In genomic region chr1:3377604-3378279, GRCh38 we compare ENCODE assay signal across 17 cellular contexts.
DNase-seq lines count a peak whose midpoint lies in the region; ATAC-seq, FAIRE-seq and TF ChIP-seq lines count a peak whose summit lies in the region.
"Had no signal": no experiment of that assay in that cellular context is flagged by ENCODE, and none has a peak within 500 bp of the region (broad histone marks: within the 10 kb centered on the region; RNA-seq: fewer than 3 reads in every experiment).

No MANE protein-coding gene starts in this region.

- H3K9ac ChIP-seq in HepG2 (ENCODE audit: insufficient read depth, low read depth, low read length) (no peak overlapping the region), K562 (ENCODE audit: insufficient read depth in 1 of 2, low read depth in 2 of 2, low read length in 2 of 2) (no peak overlapping the region)

- H3K9me1 ChIP-seq in K562 (ENCODE audit: control insufficient read depth, insufficient read depth, low read length) = no peaks in the 10 kb centered on the region

- H3K4me2 ChIP-seq in HepG2 (ENCODE audit: low read depth, low read length) (no peak overlapping the region), K562 (ENCODE audit: insufficient read depth, low read length) (no peak overlapping the region)

- no peak for TF ChIP-seq POLR2A in HepG2 (IDR thresholded peaks at IDR 0.05; ENCODE audit: insufficient read depth in 1 of 2, low read depth in 2 of 2, low read length in 2 of 2)
- TF ChIP-seq POLR2A in right lobe of liver (IDR thresholded peaks at IDR 0.05) = no peak
- no peak for TF ChIP-seq POLR2A in K562 (conservative IDR thresholded peaks at IDR 0.05)

- H4K20me1 ChIP-seq in HepG2 (ENCODE audit: insufficient read depth, low read length) = no peaks in the 10 kb centered on the region
- peaks cover 10% of the 10 kb centered on the region; the same call in 1 of the 2 replicates for H4K20me1 ChIP-seq in K562 (replicated peaks; ENCODE audit: control insufficient read depth, insufficient read depth, low read length)

- WGBS in HepG2 (ENCODE audit: low lambda C conversion rate) = 56% methylated on average over 3 of the region's 24 CpGs
- WGBS in right lobe of liver (ENCODE audit: insufficient coverage, low coverage, low lambda C conversion rate, missing lambda C conversion rate) = 83% methylated on average over 9 of the region's 24 CpGs
- WGBS in K562 (ENCODE audit: insufficient coverage, low coverage, missing lambda C conversion rate) = 2% methylated on average over 24 of the region's 24 CpGs

- H3K36me3 ChIP-seq in HepG2 (replicated peaks in 1 of 2; ENCODE audit: control insufficient read depth in 1 of 2, insufficient read depth in 2 of 2, low read length in 2 of 2) = no peaks in the 10 kb centered on the region
- no peaks in the 10 kb centered on the region for H3K36me3 ChIP-seq in right lobe of liver
- H3K36me3 ChIP-seq in K562 (ENCODE audit: control insufficient read depth, insufficient read depth, low read length) = no peaks in the 10 kb centered on the region

- H3K36me3 Mint-ChIP-seq in progenitor cell of endocrine pancreas (ENCODE audit: insufficient read depth) = peaks cover 2% of the 10 kb centered on the region

- H3K4me3 ChIP-seq in HepG2 (replicated peaks in 1 of 3; ENCODE audit: insufficient read depth in 1 of 3, low read depth in 2 of 3, low read length in 3 of 3) (no peak overlapping the region), right lobe of liver (no peak overlapping the region), K562 (no peak overlapping the region)
- H3K4me3 ChIP-seq: GM12878 had no signal

- H3K4me1 ChIP-seq in HepG2 (ENCODE audit: insufficient read depth, low read length) (no peaks in the 10 kb centered on the region), right lobe of liver (no peaks in the 10 kb centered on the region), K562 (replicated peaks in 1 of 2; ENCODE audit: control insufficient read depth in 2 of 2, insufficient read depth in 2 of 2, low read length in 2 of 2) (no peaks in the 10 kb centered on the region)

- H3K27me3 ChIP-seq in HepG2 (ENCODE audit: control insufficient read depth in 1 of 2, insufficient read depth in 2 of 2, low read length in 2 of 2) (peaks cover 0 to 12% of the 10 kb centered on the region in 2 experiments; a peak in 2 of 5 replicates), right lobe of liver (no peaks in the 10 kb centered on the region), K562 (ENCODE audit: control insufficient read depth in 2 of 2, insufficient read depth in 2 of 2, low read length in 2 of 2) (peaks cover 4 to 33% of the 10 kb centered on the region in 2 experiments; a peak in 3 of 5 replicates)

- CTCF ChIA-PET in HepG2 (lab: Yijun Ruan, JAX; ENCODE audit: low intra/inter-chr PET ratio, low total read pairs) (no interaction called here), K562 (lab: Yijun Ruan, JAX; ENCODE audit: low intra/inter-chr PET ratio) (no interaction called here)

- peak; percentile 39; the same call in 1 of the 2 replicates for TF ChIP-seq CTCF in HepG2 (CRISPR knock-in tag; IDR thresholded peaks at IDR 0.05)
- TF ChIP-seq CTCF in right lobe of liver (IDR thresholded peaks at IDR 0.05) = no peak
- TF ChIP-seq CTCF in K562 (IDR thresholded peaks at IDR 0.05 in 2 of 3, conservative IDR thresholded peaks at IDR 0.05 in 1 of 3; ENCODE audit: insufficient read depth in 2 of 3, low read depth in 1 of 3, low read length in 3 of 3) = no peak
- TF ChIP-seq CTCF in progenitor cell of endocrine pancreas (IDR thresholded peaks at IDR 0.05; ENCODE audit: unreplicated experiment) = peak; percentile 17

- POLR2A ChIA-PET in HepG2 (lab: Yijun Ruan, JAX) (no interaction called here), K562 (lab: Yijun Ruan, JAX) (interaction anchor here (0.5 kb wide), 1 partner anchor 1422 kb away, joined by 3 read pairs; no protein-coding TSS in a partner anchor)

- H3K27ac ChIP-seq in HepG2 (ENCODE audit: extremely low read length, insufficient read depth, low read length) = no peak overlapping the region
- H3K27ac ChIP-seq in right lobe of liver = no peak overlapping the region
- H3K27ac ChIP-seq in K562 (ENCODE audit: extremely low read depth, low read depth, low read length) = no peak overlapping the region

- H2AFZ ChIP-seq in HepG2 (ENCODE audit: low read length) = no peak overlapping the region
- H2AFZ ChIP-seq in K562 (ENCODE audit: low read depth, low read length) = no peak overlapping the region

- no peaks in the 10 kb centered on the region for H3K9me3 Mint-ChIP-seq in progenitor cell of endocrine pancreas (ENCODE audit: low read depth)
- H3K9me3 Mint-ChIP-seq: CD4-positive, alpha-beta T cell had no signal

- no peak overlapping the region for H3K27ac Mint-ChIP-seq in progenitor cell of endocrine pancreas
- H3K27ac Mint-ChIP-seq: B cell; CD4-positive, alpha-beta T cell had no signal

- no peak for TF ChIP-seq RAD21 in HepG2 (CRISPR knock-in tag; IDR thresholded peaks at IDR 0.05)
- TF ChIP-seq RAD21 in K562 (CRISPR knock-in tag; conservative IDR thresholded peaks at IDR 0.05 in 1 of 2, IDR thresholded peaks at IDR 0.05 in 1 of 2) = no peak

- H3K4me3 Mint-ChIP-seq in progenitor cell of endocrine pancreas (ENCODE audit: low read depth) = no peak overlapping the region
- H3K4me3 Mint-ChIP-seq: B cell; CD4-positive, alpha-beta T cell had no signal

- no peaks in the 10 kb centered on the region for H3K9me3 ChIP-seq in HepG2 (ENCODE audit: low read length)
- no peaks in the 10 kb centered on the region for H3K9me3 ChIP-seq in right lobe of liver
- no peaks in the 10 kb centered on the region for H3K9me3 ChIP-seq in K562 (replicated peaks; ENCODE audit: control insufficient read depth, insufficient read depth, low read depth, low read length)

- intact Hi-C loops in HepG2 (cut with micrococcal nuclease; ENCODE audit: unreplicated experiment) (no loop called here), right lobe of liver (cut with DNase I) (no loop called here), K562 (cut with micrococcal nuclease) (no loop called here)

- in situ Hi-C loops in HepG2 (cut with HindIII; ENCODE audit: extremely low pct_ligation_motif_present, low pct_unique_long_range_greater_than_20kb) (no loop called here), K562 (cut with MboI) (no loop called here)

- DNase-seq in HepG2 (ENCODE audit: low spot score) (peak; percentile 9), right lobe of liver (no peak), K562 (ENCODE audit: extremely low read depth in 1 of 4, low spot score in 3 of 4) (no peak), progenitor cell of endocrine pancreas (ENCODE audit: low spot score, unreplicated experiment) (no peak)
- DNase-seq in activated naive CD4-positive, alpha-beta T cell (lab: John Stamatoyannopoulos, UW) = no peak
- no peak for DNase-seq in activated CD8-positive, alpha-beta memory T cell treated with anti-CD3 and anti-CD28 coated beads, Interleukin-2, amount 50 U/mL, for 48 hours
- DNase-seq: C1 segment of cervical spinal cord; Calu3; CD4-positive, alpha-beta T cell; DMS 273 treated with DMSO at 0.1 percent for 48 hours; HCEC 1CT had no signal

- no peaks in the 10 kb centered on the region for H3K79me2 ChIP-seq in HepG2 (ENCODE audit: insufficient read depth, low read length)
- no peaks in the 10 kb centered on the region for H3K79me2 ChIP-seq in K562 (ENCODE audit: control insufficient read depth, insufficient read depth, low read length)

- ATAC-seq in HepG2 (peak; percentile 64), right lobe of liver (no peak), K562 (peak; percentile 61), GM21576 (IDR thresholded peaks at IDR 0.05; ENCODE audit: unreplicated experiment) (no peak)
- ATAC-seq: GM12878 had no signal

- BruUV-seq in HepG2 (replicated peaks; lab: Mats Ljungman, UMichigan) (no TSS peak), K562 (replicated peaks; lab: Mats Ljungman, UMichigan) (no TSS peak)

- H3K4me1 Mint-ChIP-seq in progenitor cell of endocrine pancreas (ENCODE audit: low read depth) = no peaks in the 10 kb centered on the region
- H3K4me1 Mint-ChIP-seq: B cell had no signal

- TF ChIP-seq EP300 in HepG2 (IDR thresholded peaks at IDR 0.05; ENCODE audit: low read depth in 2 of 2, low read length in 2 of 2) = no peak
- TF ChIP-seq EP300 in HepG2 (CRISPR knock-in tag; IDR thresholded peaks at IDR 0.05; ENCODE audit: borderline replicate concordance) = no peak
- TF ChIP-seq EP300 in K562 (IDR thresholded peaks at IDR 0.05; ENCODE audit: low read length) = no peak

- FAIRE-seq in HepG2 (lab: Jason Lieb, UNC) (no peak), K562 (lab: Jason Lieb, UNC) (no peak)
- FAIRE-seq: A204.1, GM12878, GM18507, HTR-8/SVneo had no signal

- no peaks in the 10 kb centered on the region for H3K27me3 Mint-ChIP-seq in progenitor cell of endocrine pancreas

TF ChIP-seq in HepG2, 621 proteins besides CTCF, POLR2A, EP300 and RAD21 (continues in another document):
- TF ChIP-seq ZNF207 (IDR thresholded peaks at IDR 0.05; ENCODE audit: borderline replicate concordance) (no peak), FOXA3 (CRISPR knock-in tag; IDR thresholded peaks at IDR 0.05) (no peak), ATF1 (CRISPR knock-in tag; IDR thresholded peaks at IDR 0.05) (no peak)
- TF ChIP-seq, protein P1, sequence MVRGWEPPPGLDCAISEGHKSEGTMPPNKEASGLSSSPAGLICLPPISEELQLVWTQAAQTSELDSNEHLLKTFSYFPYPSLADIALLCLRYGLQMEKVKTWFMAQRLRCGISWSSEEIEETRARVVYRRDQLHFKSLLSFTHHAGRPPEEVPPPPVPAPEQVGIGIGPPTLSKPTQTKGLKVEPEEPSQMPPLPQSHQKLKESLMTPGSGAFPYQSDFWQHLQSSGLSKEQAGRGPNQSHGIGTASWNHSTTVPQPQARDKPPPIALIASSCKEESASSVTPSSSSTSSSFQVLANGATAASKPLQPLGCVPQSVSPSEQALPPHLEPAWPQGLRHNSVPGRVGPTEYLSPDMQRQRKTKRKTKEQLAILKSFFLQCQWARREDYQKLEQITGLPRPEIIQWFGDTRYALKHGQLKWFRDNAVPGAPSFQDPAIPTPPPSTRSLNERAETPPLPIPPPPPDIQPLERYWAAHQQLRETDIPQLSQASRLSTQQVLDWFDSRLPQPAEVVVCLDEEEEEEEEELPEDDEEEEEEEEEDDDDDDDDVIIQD (CRISPR knock-in tag; IDR thresholded peaks at IDR 0.05; ENCODE audit: low read depth) = no peak

TF ChIP-seq in K562, 482 proteins besides CTCF, POLR2A, EP300 and RAD21 (continues in another document):
- TF ChIP-seq ETV6 (IDR thresholded peaks at IDR 0.05; ENCODE audit: borderline replicate concordance in 1 of 2, low read depth in 2 of 2, low read length in 1 of 2) = no peak
- TF ChIP-seq ETV6 (CRISPR knock-in tag; IDR thresholded peaks at IDR 0.05; ENCODE audit: borderline replicate concordance) = no peak
- TF ChIP-seq CREM (IDR thresholded peaks at IDR 0.05; ENCODE audit: low read depth) = no peak
- TF ChIP-seq ESRRB (CRISPR knock-in tag; IDR thresholded peaks at IDR 0.05; ENCODE audit: borderline replicate concordance) = no peak
- TF ChIP-seq USF1 (CRISPR knock-in tag; IDR thresholded peaks at IDR 0.05) = no peak
- TF ChIP-seq ZNF830 (CRISPR knock-in tag; IDR thresholded peaks at IDR 0.05) = no peak

Comparison
In these comparisons a context has a peak if more than half of its experiments do, and no peak if none do; other contexts are left out.
1. ATAC-seq: peak in HepG2 (single experiment) and K562 (single experiment); none in right lobe of liver (0 of 4) and GM21576 (single experiment).
2. CTCF ChIP-seq: peak in HepG2 (single experiment) and progenitor cell of endocrine pancreas (single experiment); none in right lobe of liver (0 of 4) and K562 (0 of 3).
3. Of the 241 proteins assayed by ChIP-seq in both HepG2 and K562: peak only in HepG2: CTCF and STAG1; only in K562: none; in both: none; in neither: 239.